ENCODE assay signal across 2 cellular contexts in genomic region chr1:205500240-205501218, GRCh38.
TF ChIP-seq lines count a peak whose summit lies in the region.

No MANE protein-coding gene starts in this region.

TF ChIP-seq in SK-N-SH, 30 proteins besides CTCF, POLR2A, EP300 and RAD21:
- peak; percentile 34; the same call in 1 of the 2 replicates for TF ChIP-seq GATA2 (CRISPR knock-in tag; IDR thresholded peaks at IDR 0.05)
- no peak for TF ChIP-seq JUND (IDR thresholded peaks at IDR 0.05)
- TF ChIP-seq IRF3 (IDR thresholded peaks at IDR 0.05; ENCODE audit: low read depth, low read length) = no peak
- TF ChIP-seq, protein P1, sequence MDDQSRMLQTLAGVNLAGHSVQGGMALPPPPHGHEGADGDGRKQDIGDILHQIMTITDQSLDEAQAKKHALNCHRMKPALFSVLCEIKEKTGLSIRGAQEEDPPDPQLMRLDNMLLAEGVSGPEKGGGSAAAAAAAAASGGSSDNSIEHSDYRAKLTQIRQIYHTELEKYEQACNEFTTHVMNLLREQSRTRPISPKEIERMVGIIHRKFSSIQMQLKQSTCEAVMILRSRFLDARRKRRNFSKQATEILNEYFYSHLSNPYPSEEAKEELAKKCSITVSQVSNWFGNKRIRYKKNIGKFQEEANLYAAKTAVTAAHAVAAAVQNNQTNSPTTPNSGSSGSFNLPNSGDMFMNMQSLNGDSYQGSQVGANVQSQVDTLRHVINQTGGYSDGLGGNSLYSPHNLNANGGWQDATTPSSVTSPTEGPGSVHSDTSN (IDR thresholded peaks at IDR 0.05) = 0 out of 2 replicates have a peak, but pooled peaks have one; percentile 16
- no peak for TF ChIP-seq YY1 (IDR thresholded peaks at IDR 0.05; ENCODE audit: low read depth)
- 0 out of 2 replicates have a peak, but pooled peaks have one; percentile 28 for TF ChIP-seq RCOR1 (IDR thresholded peaks at IDR 0.05; ENCODE audit: low read length)
- TF ChIP-seq FOSL2 (IDR thresholded peaks at IDR 0.05; ENCODE audit: borderline replicate concordance, low read depth) = peak; percentile 12; the same call in 1 of the 2 replicates
- TF ChIP-seq, protein P2, sequence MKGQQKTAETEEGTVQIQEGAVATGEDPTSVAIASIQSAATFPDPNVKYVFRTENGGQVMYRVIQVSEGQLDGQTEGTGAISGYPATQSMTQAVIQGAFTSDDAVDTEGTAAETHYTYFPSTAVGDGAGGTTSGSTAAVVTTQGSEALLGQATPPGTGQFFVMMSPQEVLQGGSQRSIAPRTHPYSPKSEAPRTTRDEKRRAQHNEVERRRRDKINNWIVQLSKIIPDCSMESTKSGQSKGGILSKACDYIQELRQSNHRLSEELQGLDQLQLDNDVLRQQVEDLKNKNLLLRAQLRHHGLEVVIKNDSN (IDR thresholded peaks at IDR 0.05; ENCODE audit: borderline replicate concordance, low read depth) = no peak
- TF ChIP-seq CHD2 (IDR thresholded peaks at IDR 0.05; ENCODE audit: low read length, partially characterized antibody) = no peak
- peak; percentile 61; the same call in 1 of the 2 replicates for TF ChIP-seq MXI1 (IDR thresholded peaks at IDR 0.05; ENCODE audit: low read depth, low read length)
- peak; percentile 28; the same call in 1 of the 2 replicates for TF ChIP-seq FOXJ3 (CRISPR knock-in tag; IDR thresholded peaks at IDR 0.05)

TF ChIP-seq in SK-N-SH treated with all-trans-retinoic acid at 6 μM for 48 hours, 23 proteins besides CTCF, POLR2A, EP300 and RAD21:
- TF ChIP-seq TCF4 (CRISPR knock-in tag; IDR thresholded peaks at IDR 0.05; ENCODE audit: borderline replicate concordance) (no peak), TSHZ2 (CRISPR knock-in tag; IDR thresholded peaks at IDR 0.05) (no peak), ISL1 (CRISPR knock-in tag; IDR thresholded peaks at IDR 0.05) (no peak), ZNF8 (CRISPR knock-in tag; IDR thresholded peaks at IDR 0.05) (no peak), BACH2 (CRISPR knock-in tag; IDR thresholded peaks at IDR 0.05; ENCODE audit: borderline replicate concordance) (no peak), ARNTL (CRISPR knock-in tag; IDR thresholded peaks at IDR 0.05; ENCODE audit: borderline replicate concordance, low read depth) (no peak)
- TF ChIP-seq, protein P3, sequence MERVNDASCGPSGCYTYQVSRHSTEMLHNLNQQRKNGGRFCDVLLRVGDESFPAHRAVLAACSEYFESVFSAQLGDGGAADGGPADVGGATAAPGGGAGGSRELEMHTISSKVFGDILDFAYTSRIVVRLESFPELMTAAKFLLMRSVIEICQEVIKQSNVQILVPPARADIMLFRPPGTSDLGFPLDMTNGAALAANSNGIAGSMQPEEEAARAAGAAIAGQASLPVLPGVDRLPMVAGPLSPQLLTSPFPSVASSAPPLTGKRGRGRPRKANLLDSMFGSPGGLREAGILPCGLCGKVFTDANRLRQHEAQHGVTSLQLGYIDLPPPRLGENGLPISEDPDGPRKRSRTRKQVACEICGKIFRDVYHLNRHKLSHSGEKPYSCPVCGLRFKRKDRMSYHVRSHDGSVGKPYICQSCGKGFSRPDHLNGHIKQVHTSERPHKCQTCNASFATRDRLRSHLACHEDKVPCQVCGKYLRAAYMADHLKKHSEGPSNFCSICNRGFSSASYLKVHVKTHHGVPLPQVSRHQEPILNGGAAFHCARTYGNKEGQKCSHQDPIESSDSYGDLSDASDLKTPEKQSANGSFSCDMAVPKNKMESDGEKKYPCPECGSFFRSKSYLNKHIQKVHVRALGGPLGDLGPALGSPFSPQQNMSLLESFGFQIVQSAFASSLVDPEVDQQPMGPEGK (CRISPR knock-in tag; IDR thresholded peaks at IDR 0.05; ENCODE audit: borderline replicate concordance) = no peak
